24 cellular contexts compared by ENCODE assay signal in the genomic region with DNA sequence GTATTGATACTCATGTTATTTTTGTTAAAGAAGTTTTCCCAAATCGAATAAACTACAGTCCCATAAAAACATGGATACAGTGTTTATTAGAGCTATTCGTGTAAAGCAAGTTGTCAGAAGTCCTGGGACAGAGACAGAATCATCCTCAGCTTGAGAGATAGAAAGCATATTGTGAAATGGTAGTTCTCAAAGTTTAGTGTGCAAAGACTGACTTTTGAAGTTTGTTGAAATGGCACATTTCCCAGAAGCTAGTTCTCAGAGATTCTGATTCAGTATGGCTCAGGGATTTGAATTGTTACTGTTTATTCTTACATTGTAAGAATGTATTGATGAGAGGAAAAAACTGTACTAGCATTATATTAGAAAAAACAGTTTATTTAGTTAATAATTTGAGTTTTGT. TPM values are rescaled to one million over a fixed set of nuclear protein-coding genes. Genes with fewer than 3 reads are reported as not detected.
A peak's percentile ranks its signal among the peaks of the same experiment; 100 is the strongest.
DNase-seq lines count a peak whose midpoint lies in the region; ATAC-seq, FAIRE-seq and TF ChIP-seq lines count a peak whose summit lies in the region.
"Had no signal": no experiment of that assay in that cellular context is flagged by ENCODE, and none has a peak within 500 bp of the region (broad histone marks: within the 10 kb centered on the region; RNA-seq: fewer than 3 reads in every experiment).

No MANE protein-coding gene starts in this region.

- intact Hi-C loops in Right ventricle myocardium superior (cut with DNase I) (no loop called here), heart left ventricle (cut with DNase I) (no loop called here), right lobe of liver (cut with DNase I) (no loop called here)

- no peak for TF ChIP-seq POLR2A in heart left ventricle (IDR thresholded peaks at IDR 0.05)
- TF ChIP-seq POLR2A in right lobe of liver (IDR thresholded peaks at IDR 0.05) = no peak
- TF ChIP-seq POLR2A in H54 (IDR thresholded peaks at IDR 0.05; ENCODE audit: low read depth, low read length) = no peak

- FAIRE-seq in H54 (lab: Jason Lieb, UNC) = no peak
- FAIRE-seq: A204.1 had no signal

- TF ChIP-seq CTCF in heart left ventricle (IDR thresholded peaks at IDR 0.05) (no peak), fibroblast of mammary gland (conservative IDR thresholded peaks at IDR 0.05; ENCODE audit: control insufficient read depth, insufficient read depth, low read depth, low read length) (no peak), right lobe of liver (IDR thresholded peaks at IDR 0.05) (no peak)

- peak overlapping the region in 1 of 12 donors; percentile 47 for H3K27ac ChIP-seq in heart left ventricle
- H3K27ac ChIP-seq in right lobe of liver = peak overlapping the region in 1 of 3 donors; percentile 36
- H3K27ac ChIP-seq: ovary, WERI-Rb-1 had no signal

- H3K9me3 ChIP-seq in heart left ventricle (peaks cover 0 to 4% (median 0%) of the 10 kb centered on the region in 12 donors), right lobe of liver (no peaks in the 10 kb centered on the region)
- H3K9me3 ChIP-seq: ovary had no signal

- peak; percentile 86 for ATAC-seq in Right ventricle myocardium superior (ENCODE audit: poor library complexity)
- ATAC-seq in heart left ventricle = no peak
- ATAC-seq in right lobe of liver = peak; percentile 66 to 87 (median 86)
- no peak for ATAC-seq in GM21367 (IDR thresholded peaks at IDR 0.05; ENCODE audit: unreplicated experiment)
- ATAC-seq: activated naive CD8-positive, alpha-beta T cell treated with anti-CD3 and anti-CD28 coated beads, Interleukin-2, amount 50 U/mL, for 24 hours; stimulated activated memory B cell treated with anti-CD40 and anti-IgM and Interleukin-4, amounts not matched to agents 10 μg/mL and 1 μg/mL and 100 μg/mL, for 72 hours had no signal

- H3K27me3 ChIP-seq in heart left ventricle (no peaks in the 10 kb centered on the region), right lobe of liver (no peaks in the 10 kb centered on the region)
- H3K27me3 ChIP-seq: ovary had no signal

- WGBS in heart left ventricle, 4 donors = 63 to 75% (median 72%) methylated on average over 2 of the region's 2 CpGs
- WGBS in right lobe of liver (ENCODE audit: insufficient coverage, low coverage, low lambda C conversion rate, missing lambda C conversion rate) = 33% methylated on average over 2 of the region's 2 CpGs

- H3K4me3 ChIP-seq in heart left ventricle (no peak overlapping the region), fibroblast of mammary gland (ENCODE audit: control insufficient read depth, low read depth, low read length) (no peak overlapping the region), right lobe of liver (no peak overlapping the region)
- H3K4me3 ChIP-seq: ovary had no signal

- H3K36me3 ChIP-seq in heart left ventricle (no peaks in the 10 kb centered on the region), right lobe of liver (peaks cover 0 to 2% (median 0%) of the 10 kb centered on the region in 4 donors)
- H3K36me3 ChIP-seq: ovary, WERI-Rb-1 had no signal

- DNase-seq in Right ventricle myocardium superior (no peak), heart left ventricle (no peak), fibroblast of mammary gland (ENCODE audit: low read depth) (peak; percentile 86), right lobe of liver (no peak), H54 (ENCODE audit: insufficient read length, low spot score) (no peak), inferior parietal cortex (ENCODE audit: extremely low spot score) (no peak), Kasumi-1 (lab: John Stamatoyannopoulos, UW) (no peak)
- DNase-seq: activated CD4-positive, alpha-beta memory T cell treated with anti-CD3 and anti-CD28 coated beads for 36 hours; activated naive CD8-positive, alpha-beta T cell treated with anti-CD3 and anti-CD28 coated beads, Interleukin-2, amount 50 U/mL, for 24 hours; CD4-positive, alpha-beta memory T cell; DND-41; hippocampal formation; NCI-H1436; NCI-H2227 treated with DMSO at 0.1 percent for 48 hours; ovary; stimulated activated CD4-positive, alpha-beta T cell treated with anti-CD3 and anti-CD28 coated beads, Interleukin-12 subunit alpha, Interleukin-12 subunit beta, amount 100 ng/mL, for 4 hours; WERI-Rb-1 had no signal

- H3K4me1 ChIP-seq in heart left ventricle = peaks cover 0 to 23% (median 0%) of the 10 kb centered on the region in 12 donors
- H3K4me1 ChIP-seq in right lobe of liver = peaks cover 0 to 37% (median 3%) of the 10 kb centered on the region in 4 donors

RNA-seq across cellular contexts. Expression of gene GABRR3, which starts 22.1 kb away (rescaled TPM):
- total RNA-seq in Right ventricle myocardium superior = not detected
- not detected for total RNA-seq in heart left ventricle
- not detected for polyA plus RNA-seq in heart left ventricle
- under 1 TPM in 1 of 6 experiments, not detected in 5; 0.51 TPM for total RNA-seq in right lobe of liver
- total RNA-seq: activated CD4-positive, alpha-beta memory T cell treated with anti-CD3 and anti-CD28 coated beads for 36 hours; activated T-helper 1 cell treated with anti-CD3 and anti-CD28 coated beads, Interleukin-12 subunit alpha, Interleukin-12 subunit beta, Interleukin-2, Interleukin-4 antibody, amounts not matched to agents 30 ng/mL and 10 ng/mL and 1 ng/mL, durations not matched to agents 14 hours and 24 hours and 36 hours; chondrocyte; myocyte; ovary; T-helper 1 cell treated with Interleukin-12 subunit alpha and Interleukin-12 subunit beta and Interleukin-4 antibody, amounts not matched to agents 30 ng/mL and 1 ng/mL, for 36 hours had no signal
- polyA plus RNA-seq: ovary had no signal

RNA-seq across cellular contexts. Expression of gene RIOX2, which starts 40.7 kb away (rescaled TPM):
- total RNA-seq in Right ventricle myocardium superior (9.5 TPM), heart left ventricle (10 to 100 TPM; 10.3 to 15.9 (median 12.1) TPM), right lobe of liver (10 to 100 TPM; 10.9 to 27.6 (median 15.6) TPM)
- 10 to 100 TPM in 1 of 2 donors, 1 to 10 TPM in 1; 8.9 to 13.3 TPM for polyA plus RNA-seq in heart left ventricle

Comparison
In these comparisons a context has a peak if more than half of its experiments do, and no peak if none do; other contexts are left out.
1. ATAC-seq: peak in Right ventricle myocardium superior (single experiment) and right lobe of liver (4 of 4); none in heart left ventricle (0 of 4) and GM21367 (single experiment).